30 cellular contexts compared by ENCODE assay signal in genomic region chr7:110397927-110398660, GRCh38.
"Had no signal": no experiment of that assay in that cellular context is flagged by ENCODE, and none has a peak within 500 bp of the region (broad histone marks: within the 10 kb centered on the region; RNA-seq: fewer than 3 reads in every experiment).

No MANE protein-coding gene starts in this region.

- H3K27ac ChIP-seq: body of pancreas, epithelial cell of prostate, left ventricle myocardium inferior, ovary, prostate gland, sigmoid colon, uterus had no signal

- H3K27me3 ChIP-seq: body of pancreas, ovary, sigmoid colon, uterus had no signal

- H3K36me3 ChIP-seq: left ventricle myocardium inferior, ovary, prostate gland, sigmoid colon, uterus had no signal

- H3K27ac Mint-ChIP-seq: activated CD4-positive, alpha-beta memory T cell treated with anti-CD3 and anti-CD28 coated beads, Interleukin-2, amount 10 ng/mL, durations not matched to agents 7 days and 5 days; activated CD4-positive, alpha-beta T cell treated with anti-CD3 and anti-CD28 coated beads, Interleukin-2, amount 10 ng/mL, durations not matched to agents 7 days and 5 days; activated CD8-positive, alpha-beta memory T cell treated with anti-CD3 and anti-CD28 coated beads, Interleukin-2, amount 10 ng/mL, durations not matched to agents 7 days and 5 days; activated naive CD4-positive, alpha-beta T cell treated with anti-CD3 and anti-CD28 coated beads, Interleukin-2, amount 50 U/mL, for 72 hours; activated T-helper 2 cell treated with anti-CD3 and anti-CD28 coated beads, Interferon-gamma antibody, Interleukin-2, Interleukin-4, amounts not matched to agents 10 μg/mL and 5 μg/mL and 100 μg/mL, durations not matched to agents 14 hours and 24 hours and 36 hours; stimulated activated memory B cell treated with anti-CD40 and anti-IgM and Interleukin-4, amounts not matched to agents 10 μg/mL and 1 μg/mL and 100 μg/mL, for 72 hours; type B pancreatic cell had no signal

- H3K9me3 Mint-ChIP-seq: activated CD4-positive, alpha-beta memory T cell treated with anti-CD3 and anti-CD28 coated beads, Interleukin-2, amount 10 ng/mL, durations not matched to agents 7 days and 5 days; activated CD4-positive, alpha-beta T cell treated with anti-CD3 and anti-CD28 coated beads, Interleukin-2, amount 10 ng/mL, durations not matched to agents 7 days and 5 days; activated naive CD4-positive, alpha-beta T cell treated with anti-CD3 and anti-CD28 coated beads, Interleukin-2, amount 50 U/mL, for 72 hours; activated T-helper 2 cell treated with anti-CD3 and anti-CD28 coated beads, Interferon-gamma antibody, Interleukin-2, Interleukin-4, amounts not matched to agents 10 μg/mL and 5 μg/mL and 100 μg/mL, durations not matched to agents 14 hours and 24 hours and 36 hours; stimulated activated memory B cell treated with anti-CD40 and anti-IgM and Interleukin-4, amounts not matched to agents 10 μg/mL and 1 μg/mL and 100 μg/mL, for 72 hours; stimulated activated naive CD8-positive, alpha-beta T cell treated with anti-CD3 and anti-CD28 coated beads, Interleukin-15, amount 100 ng/mL, for 72 hours; type B pancreatic cell had no signal

- DNase-seq: activated CD4-positive, alpha-beta memory T cell treated with anti-CD3 and anti-CD28 coated beads, Interleukin-2, amount 10 ng/mL, durations not matched to agents 7 days and 5 days; activated CD4-positive, alpha-beta T cell treated with anti-CD3 and anti-CD28 coated beads for 1 hour; activated CD4-positive, alpha-beta T cell treated with anti-CD3 and anti-CD28 coated beads, Interleukin-2, amount 10 ng/mL, durations not matched to agents 7 days and 5 days; activated CD8-positive, alpha-beta memory T cell treated with anti-CD3 and anti-CD28 coated beads, Interleukin-2, amount 10 ng/mL, durations not matched to agents 7 days and 5 days; activated naive CD4-positive, alpha-beta T cell; activated T-cell treated with anti-CD3 and anti-CD28 coated beads, Interleukin-2, amount 50 U/mL, for 48 hours; aorta; body of pancreas; dermis blood vessel endothelial cell; effector CD4-positive, alpha-beta T cell; left ventricle myocardium inferior; mucosa of descending colon; ovary; sigmoid colon; small intestine; stimulated activated CD4-positive, alpha-beta T cell treated with anti-CD3 and anti-CD28 coated beads, Interleukin-1b, Interleukin-23, amount 100 ng/mL, for 48 hours; stimulated activated CD4-positive, alpha-beta T cell treated with anti-CD3 and anti-CD28 coated beads, Interleukin-4, amount 100 ng/mL, for 4 hours; stimulated activated CD8-positive, alpha-beta memory T cell treated with anti-CD3 and anti-CD28 coated beads, Interleukin-4, amount 100 ng/mL, for 48 hours; stimulated activated naive CD8-positive, alpha-beta T cell treated with anti-CD3 and anti-CD28 coated beads, Interleukin-15, amount 100 ng/mL, for 72 hours; substantia nigra; T1000; uterus had no signal

- H3K36me3 Mint-ChIP-seq: activated CD8-positive, alpha-beta memory T cell treated with anti-CD3 and anti-CD28 coated beads, Interleukin-2, amount 10 ng/mL, durations not matched to agents 7 days and 5 days; activated naive CD4-positive, alpha-beta T cell treated with anti-CD3 and anti-CD28 coated beads, Interleukin-2, amount 50 U/mL, for 72 hours; stimulated activated memory B cell treated with anti-CD40 and anti-IgM and Interleukin-4, amounts not matched to agents 10 μg/mL and 1 μg/mL and 100 μg/mL, for 72 hours; type B pancreatic cell had no signal

- ATAC-seq: activated CD8-positive, alpha-beta memory T cell treated with anti-CD3 and anti-CD28 coated beads, Interleukin-2, amount 10 ng/mL, durations not matched to agents 7 days and 5 days; activated naive CD4-positive, alpha-beta T cell treated with anti-CD3 and anti-CD28 coated beads, Interleukin-2, amount 50 U/mL, for 72 hours; body of pancreas; mucosa of descending colon; stimulated activated memory B cell treated with anti-CD40 and anti-IgM and Interleukin-4, amounts not matched to agents 10 μg/mL and 1 μg/mL and 100 μg/mL, for 72 hours; stimulated activated naive CD8-positive, alpha-beta T cell treated with anti-CD3 and anti-CD28 coated beads, Interleukin-15, amount 100 ng/mL, for 72 hours had no signal

- H3K27me3 Mint-ChIP-seq: activated CD4-positive, alpha-beta memory T cell treated with anti-CD3 and anti-CD28 coated beads, Interleukin-2, amount 10 ng/mL, durations not matched to agents 7 days and 5 days; activated CD8-positive, alpha-beta memory T cell treated with anti-CD3 and anti-CD28 coated beads, Interleukin-2, amount 10 ng/mL, durations not matched to agents 7 days and 5 days; stimulated activated memory B cell treated with anti-CD40 and anti-IgM and Interleukin-4, amounts not matched to agents 10 μg/mL and 1 μg/mL and 100 μg/mL, for 72 hours; stimulated activated naive CD8-positive, alpha-beta T cell treated with anti-CD3 and anti-CD28 coated beads, Interleukin-15, amount 100 ng/mL, for 72 hours; type B pancreatic cell had no signal

- H3K4me3 Mint-ChIP-seq: activated CD4-positive, alpha-beta memory T cell treated with anti-CD3 and anti-CD28 coated beads, Interleukin-2, amount 10 ng/mL, durations not matched to agents 7 days and 5 days; activated CD4-positive, alpha-beta T cell treated with anti-CD3 and anti-CD28 coated beads, Interleukin-2, amount 10 ng/mL, durations not matched to agents 7 days and 5 days; activated CD8-positive, alpha-beta memory T cell treated with anti-CD3 and anti-CD28 coated beads, Interleukin-2, amount 10 ng/mL, durations not matched to agents 7 days and 5 days; nephron; stimulated activated memory B cell treated with anti-CD40 and anti-IgM and Interleukin-4, amounts not matched to agents 10 μg/mL and 1 μg/mL and 100 μg/mL, for 72 hours; stimulated activated naive CD8-positive, alpha-beta T cell treated with anti-CD3 and anti-CD28 coated beads, Interleukin-15, amount 100 ng/mL, for 72 hours; type B pancreatic cell had no signal

- H3K4me3 ChIP-seq: body of pancreas, left ventricle myocardium inferior, lung, mucosa of descending colon, ovary, prostate gland, sigmoid colon, uterus had no signal

- H3K4me1 Mint-ChIP-seq: activated CD4-positive, alpha-beta memory T cell treated with anti-CD3 and anti-CD28 coated beads, Interleukin-2, amount 10 ng/mL, durations not matched to agents 7 days and 5 days; activated CD4-positive, alpha-beta T cell treated with anti-CD3 and anti-CD28 coated beads, Interleukin-2, amount 10 ng/mL, durations not matched to agents 7 days and 5 days; activated CD8-positive, alpha-beta memory T cell treated with anti-CD3 and anti-CD28 coated beads, Interleukin-2, amount 10 ng/mL, durations not matched to agents 7 days and 5 days; stimulated activated memory B cell treated with anti-CD40 and anti-IgM and Interleukin-4, amounts not matched to agents 10 μg/mL and 1 μg/mL and 100 μg/mL, for 72 hours; stimulated activated naive CD8-positive, alpha-beta T cell treated with anti-CD3 and anti-CD28 coated beads, Interleukin-15, amount 100 ng/mL, for 72 hours had no signal

- H3K9me3 ChIP-seq: body of pancreas, left ventricle myocardium inferior, mucosa of descending colon, ovary, prostate gland, sigmoid colon, uterus had no signal

- H3K4me1 ChIP-seq: body of pancreas, left ventricle myocardium inferior, prostate gland, sigmoid colon, uterus had no signal
